Comparison of ENCODE assay signal across 7 cellular contexts in genomic region chr9:42435717-42436300, GRCh38.
A peak's percentile ranks its signal among the peaks of the same experiment; 100 is the strongest.
DNase-seq lines count a peak whose midpoint lies in the region; ATAC-seq and TF ChIP-seq lines count a peak whose summit lies in the region.
"Not testable (repeated sequence)": the region's sequence is repeated elsewhere in the genome, so short reads cannot be mapped to it uniquely, and the experiment has no call there.

No MANE protein-coding gene starts in this region.

- intact Hi-C loops in CD4-positive, alpha-beta memory T cell (cut with micrococcal nuclease); lower lobe of right lung (cut with DNase I): not testable (repeated sequence)

- H3K36me3 Mint-ChIP-seq in CD4-positive, alpha-beta memory T cell; WTC11; activated naive CD8-positive, alpha-beta T cell treated with anti-CD3 and anti-CD28 coated beads, Interleukin-2, amount 50 U/mL, for 24 hours (ENCODE audit: low read depth); natural killer cell treated with Interleukin-12 subunit alpha and Interleukin-12 subunit beta and Interleukin-15 and Interleukin-18, amount 100 ng/mL, for 72 hours; stimulated activated effector memory CD8-positive, alpha-beta T cell treated with anti-CD3 and anti-CD28 coated beads, Interleukin-12 subunit alpha, Interleukin-12 subunit beta, amount 100 ng/mL, for 72 hours: not testable (repeated sequence)

- H3K4me3 ChIP-seq in CD4-positive, alpha-beta memory T cell (ENCODE audit: low read length in 2 of 2); lower lobe of right lung: not testable (repeated sequence)

- CTCF ChIA-PET in CD4-positive, alpha-beta memory T cell (lab: Charles Lee; ENCODE audit: partially characterized antibody); WTC11 (lab: Charles Lee): not testable (repeated sequence)

- H3K36me3 ChIP-seq in CD4-positive, alpha-beta memory T cell (ENCODE audit: insufficient read depth, low read length); lower lobe of right lung: not testable (repeated sequence)

- peak overlapping the region in 6 of 8 donors; percentile 26 to 77 (median 54) for H3K4me3 Mint-ChIP-seq in CD4-positive, alpha-beta memory T cell
- not testable (repeated sequence) for H3K4me3 Mint-ChIP-seq in WTC11; activated naive CD8-positive, alpha-beta T cell treated with anti-CD3 and anti-CD28 coated beads, Interleukin-2, amount 50 U/mL, for 24 hours; natural killer cell treated with Interleukin-12 subunit alpha and Interleukin-12 subunit beta and Interleukin-15 and Interleukin-18, amount 100 ng/mL, for 72 hours; stimulated activated effector memory CD8-positive, alpha-beta T cell treated with anti-CD3 and anti-CD28 coated beads, Interleukin-12 subunit alpha, Interleukin-12 subunit beta, amount 100 ng/mL, for 72 hours

- H3K27me3 Mint-ChIP-seq in CD4-positive, alpha-beta memory T cell; WTC11 (ENCODE audit: low read depth); activated naive CD8-positive, alpha-beta T cell treated with anti-CD3 and anti-CD28 coated beads, Interleukin-2, amount 50 U/mL, for 24 hours; natural killer cell treated with Interleukin-12 subunit alpha and Interleukin-12 subunit beta and Interleukin-15 and Interleukin-18, amount 100 ng/mL, for 72 hours: not testable (repeated sequence)

- not testable (repeated sequence) for H3K9me3 Mint-ChIP-seq in CD4-positive, alpha-beta memory T cell; WTC11; activated naive CD8-positive, alpha-beta T cell treated with anti-CD3 and anti-CD28 coated beads, Interleukin-2, amount 50 U/mL, for 24 hours; natural killer cell treated with Interleukin-12 subunit alpha and Interleukin-12 subunit beta and Interleukin-15 and Interleukin-18, amount 100 ng/mL, for 72 hours; stimulated activated effector memory CD8-positive, alpha-beta T cell treated with anti-CD3 and anti-CD28 coated beads, Interleukin-12 subunit alpha, Interleukin-12 subunit beta, amount 100 ng/mL, for 72 hours

- not testable (repeated sequence) for H3K9me3 ChIP-seq in CD4-positive, alpha-beta memory T cell (ENCODE audit: control insufficient read depth in 1 of 2, low read length in 2 of 2); lower lobe of right lung

- ATAC-seq in WTC11 (peak; percentile 50), lower lobe of right lung (peak; percentile 21 to 45)
- ATAC-seq in activated naive CD8-positive, alpha-beta T cell treated with anti-CD3 and anti-CD28 coated beads, Interleukin-2, amount 50 U/mL, for 24 hours = peak; percentile 40
- ATAC-seq in natural killer cell treated with Interleukin-12 subunit alpha and Interleukin-12 subunit beta and Interleukin-15 and Interleukin-18, amount 100 ng/mL, for 72 hours = peak; percentile 33 to 60
- peak; percentile 46 for ATAC-seq in stimulated activated effector memory CD8-positive, alpha-beta T cell treated with anti-CD3 and anti-CD28 coated beads, Interleukin-12 subunit alpha, Interleukin-12 subunit beta, amount 100 ng/mL, for 72 hours

- POLR2A ChIA-PET in CD4-positive, alpha-beta memory T cell (lab: Charles Lee; ENCODE audit: partially characterized antibody); WTC11 (lab: Charles Lee): not testable (repeated sequence)

- peaks cover 8 to 37% (median 15%) of the 10 kb centered on the region in 4 donors for H3K4me1 Mint-ChIP-seq in CD4-positive, alpha-beta memory T cell
- not testable (repeated sequence) for H3K4me1 Mint-ChIP-seq in WTC11; activated naive CD8-positive, alpha-beta T cell treated with anti-CD3 and anti-CD28 coated beads, Interleukin-2, amount 50 U/mL, for 24 hours; natural killer cell treated with Interleukin-12 subunit alpha and Interleukin-12 subunit beta and Interleukin-15 and Interleukin-18, amount 100 ng/mL, for 72 hours (ENCODE audit: low read depth in 2 of 2); stimulated activated effector memory CD8-positive, alpha-beta T cell treated with anti-CD3 and anti-CD28 coated beads, Interleukin-12 subunit alpha, Interleukin-12 subunit beta, amount 100 ng/mL, for 72 hours

- not testable (repeated sequence) for H3K27ac ChIP-seq in CD4-positive, alpha-beta memory T cell (ENCODE audit: low read depth, low read length); lower lobe of right lung

- H3K27me3 ChIP-seq in CD4-positive, alpha-beta memory T cell (ENCODE audit: insufficient read depth, low read length); lower lobe of right lung (ENCODE audit: low read depth): not testable (repeated sequence)

- TF ChIP-seq CTCF in WTC11 (IDR thresholded peaks at IDR 0.05); lower lobe of right lung (IDR thresholded peaks at IDR 0.05): not testable (repeated sequence)

- peak overlapping the region; percentile 37 to 89 (median 80) for H3K27ac Mint-ChIP-seq in CD4-positive, alpha-beta memory T cell
- not testable (repeated sequence) for H3K27ac Mint-ChIP-seq in WTC11; activated naive CD8-positive, alpha-beta T cell treated with anti-CD3 and anti-CD28 coated beads, Interleukin-2, amount 50 U/mL, for 24 hours; natural killer cell treated with Interleukin-12 subunit alpha and Interleukin-12 subunit beta and Interleukin-15 and Interleukin-18, amount 100 ng/mL, for 72 hours; stimulated activated effector memory CD8-positive, alpha-beta T cell treated with anti-CD3 and anti-CD28 coated beads, Interleukin-12 subunit alpha, Interleukin-12 subunit beta, amount 100 ng/mL, for 72 hours

- peak in 1 of 5 donors; percentile 9 for DNase-seq in CD4-positive, alpha-beta memory T cell
- DNase-seq in NCI-H146 (lab: John Stamatoyannopoulos, UW) = peak; percentile 29
- not testable (repeated sequence) for DNase-seq in WTC11 (ENCODE audit: low spot score); activated naive CD8-positive, alpha-beta T cell treated with anti-CD3 and anti-CD28 coated beads, Interleukin-2, amount 50 U/mL, for 24 hours; lower lobe of right lung; natural killer cell treated with Interleukin-12 subunit alpha and Interleukin-12 subunit beta and Interleukin-15 and Interleukin-18, amount 100 ng/mL, for 72 hours (ENCODE audit: low spot score); stimulated activated effector memory CD8-positive, alpha-beta T cell treated with anti-CD3 and anti-CD28 coated beads, Interleukin-12 subunit alpha, Interleukin-12 subunit beta, amount 100 ng/mL, for 72 hours (ENCODE audit: low spot score in 2 of 2)

- H3K4me1 ChIP-seq in CD4-positive, alpha-beta memory T cell (ENCODE audit: insufficient read depth, low read length); lower lobe of right lung: not testable (repeated sequence)
